ENCODE assay signal across 8 cellular contexts in genomic region chr20:50111120-50111828, GRCh38. TPM values are rescaled to one million over a fixed set of nuclear protein-coding genes. Genes with fewer than 3 reads are reported as not detected.
DNase-seq lines count a peak whose midpoint lies in the region; ATAC-seq and TF ChIP-seq lines count a peak whose summit lies in the region.

No MANE protein-coding gene starts in this region.

- no peaks in the 10 kb centered on the region for H3K9me3 Mint-ChIP-seq in activated T-helper 2 cell treated with anti-CD3 and anti-CD28 coated beads, Interferon-gamma antibody, Interleukin-2, Interleukin-4, amounts not matched to agents 10 μg/mL and 5 μg/mL and 100 μg/mL, durations not matched to agents 14 hours and 24 hours and 36 hours

- no peaks in the 10 kb centered on the region for H3K36me3 ChIP-seq in right atrium auricular region

- no peaks in the 10 kb centered on the region for H3K27me3 ChIP-seq in right atrium auricular region

- H3K36me3 Mint-ChIP-seq in activated T-helper 2 cell treated with anti-CD3 and anti-CD28 coated beads, Interferon-gamma antibody, Interleukin-2, Interleukin-4, amounts not matched to agents 10 μg/mL and 5 μg/mL and 100 μg/mL, durations not matched to agents 14 hours and 24 hours and 36 hours (ENCODE audit: low read depth): peaks cover 54% of the 10 kb centered on the region

- ATAC-seq in left ventricle myocardium superior (no peak), GM18861 (IDR thresholded peaks at IDR 0.05; ENCODE audit: unreplicated experiment) (no peak), HG02938 (IDR thresholded peaks at IDR 0.05; ENCODE audit: unreplicated experiment) (no peak)

- H3K4me1 Mint-ChIP-seq in activated T-helper 2 cell treated with anti-CD3 and anti-CD28 coated beads, Interferon-gamma antibody, Interleukin-2, Interleukin-4, amounts not matched to agents 10 μg/mL and 5 μg/mL and 100 μg/mL, durations not matched to agents 14 hours and 24 hours and 36 hours (ENCODE audit: low read depth): peaks cover 74% of the 10 kb centered on the region

- H3K9me3 ChIP-seq in right atrium auricular region: no peaks in the 10 kb centered on the region
- H3K9me3 ChIP-seq in iPS-18c (ENCODE audit: control insufficient read depth, insufficient read depth, low read length): no peaks in the 10 kb centered on the region

- H3K27ac Mint-ChIP-seq in activated T-helper 2 cell treated with anti-CD3 and anti-CD28 coated beads, Interferon-gamma antibody, Interleukin-2, Interleukin-4, amounts not matched to agents 10 μg/mL and 5 μg/mL and 100 μg/mL, durations not matched to agents 14 hours and 24 hours and 36 hours: peak overlapping the region; percentile 90

- H3K4me3 Mint-ChIP-seq in activated T-helper 2 cell treated with anti-CD3 and anti-CD28 coated beads, Interferon-gamma antibody, Interleukin-2, Interleukin-4, amounts not matched to agents 10 μg/mL and 5 μg/mL and 100 μg/mL, durations not matched to agents 14 hours and 24 hours and 36 hours (ENCODE audit: low read depth): peak overlapping the region; percentile 99

- peak overlapping the region; percentile 82 to 100 for H3K4me3 ChIP-seq in right atrium auricular region
- H3K4me3 ChIP-seq in iPS-18c (ENCODE audit: insufficient read depth, low read depth, low read length): peak overlapping the region; percentile 95

- intact Hi-C loops in left ventricle myocardium superior (cut with micrococcal nuclease): no loop called here
- intact Hi-C loops in activated T-helper 2 cell treated with anti-CD3 and anti-CD28 coated beads, Interferon-gamma antibody, Interleukin-2, Interleukin-4, amounts not matched to agents 10 μg/mL and 5 μg/mL and 100 μg/mL, durations not matched to agents 14 hours and 24 hours and 36 hours (cut with micrococcal nuclease): loop anchor here (5.0 to 10.0 kb wide), 6 partner anchors 226 to 834 kb away; partner anchors contain the start of gene ZNFX1

- no peaks in the 10 kb centered on the region for H3K27me3 Mint-ChIP-seq in activated T-helper 2 cell treated with anti-CD3 and anti-CD28 coated beads, Interferon-gamma antibody, Interleukin-2, Interleukin-4, amounts not matched to agents 10 μg/mL and 5 μg/mL and 100 μg/mL, durations not matched to agents 14 hours and 24 hours and 36 hours (ENCODE audit: low read depth)

- no peak for TF ChIP-seq CTCF in right atrium auricular region (IDR thresholded peaks at IDR 0.05)

- H3K4me1 ChIP-seq in right atrium auricular region: peaks cover 0 to 90% of the 10 kb centered on the region in 2 donors

- no peak for DNase-seq in right atrium auricular region (ENCODE audit: low spot score)
- DNase-seq in left ventricle myocardium superior: no peak
- DNase-seq in activated T-helper 2 cell treated with anti-CD3 and anti-CD28 coated beads, Interferon-gamma antibody, Interleukin-2, Interleukin-4, amounts not matched to agents 10 μg/mL and 5 μg/mL and 100 μg/mL, durations not matched to agents 14 hours and 24 hours and 36 hours (ENCODE audit: low spot score): no peak
- peak; percentile 28 to 46 for DNase-seq in stimulated activated CD4-positive, alpha-beta T cell treated with anti-CD3 and anti-CD28 coated beads, Interleukin-4, amount 100 ng/mL, for 48 hours (ENCODE audit: low read depth in 2 of 2)
- no peak for DNase-seq in effector CD8-positive, alpha-beta T cell (lab: John Stamatoyannopoulos, UW)

- H3K27ac ChIP-seq in right atrium auricular region: peak overlapping the region; percentile 99 to 100

RNA-seq across cellular contexts. Expression of gene UBE2V1, which starts 1.7 kb away (rescaled TPM):
- 10 to 100 TPM; 61.2 to 70.2 TPM for total RNA-seq in right atrium auricular region
- total RNA-seq in left ventricle myocardium superior: 92.6 TPM
- 158 and 174 TPM in 2 replicates for total RNA-seq in activated T-helper 2 cell treated with anti-CD3 and anti-CD28 coated beads, Interferon-gamma antibody, Interleukin-2, Interleukin-4, amounts not matched to agents 10 μg/mL and 5 μg/mL and 100 μg/mL, durations not matched to agents 14 hours and 24 hours and 36 hours

RNA-seq across cellular contexts. Expression of gene PEDS1, which starts 42.2 kb away (rescaled TPM):
- 10 to 100 TPM; 26.1 to 30.7 TPM for total RNA-seq in right atrium auricular region
- total RNA-seq in left ventricle myocardium superior: 31.1 TPM
- 26.5 and 29.5 TPM in 2 replicates for total RNA-seq in activated T-helper 2 cell treated with anti-CD3 and anti-CD28 coated beads, Interferon-gamma antibody, Interleukin-2, Interleukin-4, amounts not matched to agents 10 μg/mL and 5 μg/mL and 100 μg/mL, durations not matched to agents 14 hours and 24 hours and 36 hours

Comparison
In these comparisons a context has a peak if more than half of its experiments do, and no peak if none do; other contexts are left out.
1. DNase-seq: peak in stimulated activated CD4-positive, alpha-beta T cell treated with anti-CD3 and anti-CD28 coated beads, Interleukin-4, amount 100 ng/mL, for 48 hours (2 of 2); none in right atrium auricular region (single experiment), left ventricle myocardium superior (single experiment), activated T-helper 2 cell treated with anti-CD3 and anti-CD28 coated beads, Interferon-gamma antibody, Interleukin-2, Interleukin-4, amounts not matched to agents 10 μg/mL and 5 μg/mL and 100 μg/mL, durations not matched to agents 14 hours and 24 hours and 36 hours (single experiment) and effector CD8-positive, alpha-beta T cell (single experiment).